8 cellular contexts compared by ENCODE assay signal in genomic region chr3:126911162-126912026, GRCh38.
A peak's percentile ranks its signal among the peaks of the same experiment; 100 is the strongest.
DNase-seq lines count a peak whose midpoint lies in the region; ATAC-seq and TF ChIP-seq lines count a peak whose summit lies in the region.

No MANE protein-coding gene starts in this region.

- WGBS in adrenal gland, 4 donors = 70 to 89% (median 77%) methylated on average over 13 to 15 of the region's 15 CpGs

- H3K4me3 ChIP-seq in adrenal gland = no peak overlapping the region

- POLR2A ChIA-PET in T-cell (lab: Charles Lee) = no interaction called here

- H3K36me3 ChIP-seq in adrenal gland (replicated peaks in 1 of 2) = no peaks in the 10 kb centered on the region

- TF ChIP-seq CTCF in CD14-positive monocyte (IDR thresholded peaks at IDR 0.05) (no peak), adrenal gland (IDR thresholded peaks at IDR 0.05) (no peak)

- DNase-seq in CD14-positive monocyte (ENCODE audit: low spot score) (peak; percentile 93), T-cell (peak; percentile 15 to 73 (median 52)), adrenal gland (peak; percentile 28 to 81 (median 57)), inferior parietal cortex (ENCODE audit: extremely low spot score) (peak; percentile 35), NCI-H510A (lab: John Stamatoyannopoulos, UW) (no peak)
- DNase-seq in stimulated activated CD4-positive, alpha-beta T cell treated with anti-CD3 and anti-CD28 coated beads, Interleukin-4, amount 100 ng/mL, for 24 hours = peak; percentile 60

- H3K27me3 Mint-ChIP-seq in CD14-positive monocyte (ENCODE audit: low read depth in 3 of 3) = peaks cover 32 to 46% (median 35%) of the 10 kb centered on the region in 3 donors
- peaks cover 0 to 2% of the 10 kb centered on the region in 2 donors for H3K27me3 Mint-ChIP-seq in T-cell

- peaks cover 5 to 52% (median 17%) of the 10 kb centered on the region in 7 donors for H3K9me3 Mint-ChIP-seq in CD14-positive monocyte
- H3K9me3 Mint-ChIP-seq in T-cell = peaks cover 0 to 2% (median 0%) of the 10 kb centered on the region in 3 donors

- H3K27me3 ChIP-seq in adrenal gland = no peaks in the 10 kb centered on the region

- intact Hi-C loops in CD14-positive monocyte (cut with micrococcal nuclease) (loop anchor here in 1 of 2 donors (10.0 kb wide), 1 partner anchor 393 kb away; no protein-coding TSS in a partner anchor), adrenal gland (cut with DNase I) (no loop called here)

- CTCF ChIA-PET in T-cell (lab: Charles Lee) = interaction anchor here in 1 of 2 donors (0.7 kb wide), 1 partner anchor 71 kb away, joined by 3 read pairs; the partner anchor contains the start of gene PLXNA1

- H3K4me3 Mint-ChIP-seq in CD14-positive monocyte = peak overlapping the region; percentile 67 to 82
- H3K4me3 Mint-ChIP-seq in T-cell = peak overlapping the region; percentile 45 to 57 (median 52)

- H3K27ac Mint-ChIP-seq in CD14-positive monocyte = peak overlapping the region; percentile 94 to 97 (median 96)
- H3K27ac Mint-ChIP-seq in T-cell = peak overlapping the region; percentile 85 to 91

- peaks cover 0 to 3% of the 10 kb centered on the region in 2 donors for H3K4me1 ChIP-seq in adrenal gland (replicated peaks in 1 of 2)

- peak overlapping the region in 2 of 5 donors; percentile 64 to 71 for H3K27ac ChIP-seq in adrenal gland

- H3K4me1 Mint-ChIP-seq in CD14-positive monocyte (peaks cover 38% of the 10 kb centered on the region), T-cell (peaks cover 35 to 43% (median 39%) of the 10 kb centered on the region in 3 donors)

- H3K9me3 ChIP-seq in adrenal gland (replicated peaks in 1 of 3) = no peaks in the 10 kb centered on the region

- peak; percentile 96 for ATAC-seq in GM19455 (IDR thresholded peaks at IDR 0.05; ENCODE audit: unreplicated experiment)
- peak; percentile 98 for ATAC-seq in HG03520 (IDR thresholded peaks at IDR 0.05; ENCODE audit: unreplicated experiment)
- ATAC-seq in T-cell (replicated peaks in 1 of 4) = peak; percentile 83 to 92 (median 92)

- TF ChIP-seq POLR2A in adrenal gland (IDR thresholded peaks at IDR 0.05) = no peak

- H3K36me3 Mint-ChIP-seq in CD14-positive monocyte = peaks cover 20 to 33% of the 10 kb centered on the region in 2 donors
- peaks cover 31% of the 10 kb centered on the region for H3K36me3 Mint-ChIP-seq in T-cell
